In the genomic region with DNA sequence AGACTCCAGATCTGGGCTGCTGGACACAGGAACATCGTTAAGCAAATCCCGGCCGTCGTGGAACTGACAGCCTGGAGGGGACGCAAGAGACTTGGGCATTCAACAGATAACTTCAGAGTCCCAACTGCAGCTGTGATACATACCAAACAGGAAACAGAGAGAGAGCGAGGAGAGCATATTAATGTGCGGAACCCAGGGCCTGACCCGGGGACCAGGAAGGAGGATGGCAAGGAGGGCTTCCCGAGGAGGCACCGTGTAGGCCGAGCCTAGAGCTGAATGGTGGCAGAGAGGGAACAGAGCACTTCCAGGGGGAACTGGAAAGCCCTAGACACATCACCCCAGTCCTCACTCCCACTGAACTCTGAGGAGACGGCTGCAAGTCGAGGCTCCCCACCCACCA, we compare ENCODE assay signal across 15 cellular contexts.
DNase-seq lines count a peak whose midpoint lies in the region; ATAC-seq and TF ChIP-seq lines count a peak whose summit lies in the region.
"Had no signal": no experiment of that assay in that cellular context is flagged by ENCODE, and none has a peak within 500 bp of the region (broad histone marks: within the 10 kb centered on the region; RNA-seq: fewer than 3 reads in every experiment).

No MANE protein-coding gene starts in this region.

- H3K9me1 ChIP-seq in IMR-90 (ENCODE audit: insufficient read depth, low read length), result peaks cover 17% of the 10 kb centered on the region; the same call in 1 of the 2 replicates

- H3K4me3 ChIP-seq in GM12865 (ENCODE audit: low read depth, low read length) (peak overlapping the region; percentile 26), IMR-90 (ENCODE audit: insufficient read depth, low read depth, low read length) (no peak overlapping the region), spleen (no peak overlapping the region)
- H3K4me3 ChIP-seq: testis had no signal

- H2BK5ac ChIP-seq in IMR-90 (ENCODE audit: low read depth, low read length, poor library complexity, severe bottlenecking), result peak overlapping the region; percentile 64

- H3K4ac ChIP-seq in IMR-90 (ENCODE audit: low read depth, low read length), result peak overlapping the region; percentile 57; the same call in 1 of the 2 replicates

- no peak overlapping the region for H3K56ac ChIP-seq in IMR-90 (ENCODE audit: extremely low read depth, insufficient read depth, low read length)

- H3K18ac ChIP-seq in IMR-90 (ENCODE audit: low read depth, low read length), result no peak overlapping the region

- TF ChIP-seq CTCF in GM12865 (IDR thresholded peaks at IDR 0.05; ENCODE audit: insufficient read depth, low read depth, low read length, missing control alignments) (peak; percentile 39), IMR-90 (conservative IDR thresholded peaks at IDR 0.05; ENCODE audit: low read depth, low read length) (no peak), spleen (IDR thresholded peaks at IDR 0.05 in 8 of 11, conservative IDR thresholded peaks at IDR 0.05 in 3 of 11) (no peak)
- no peak for TF ChIP-seq CTCF in activated CD8-positive, alpha-beta T cell treated with anti-CD3 and anti-CD28 coated beads for 36 hours (IDR thresholded peaks at IDR 0.05)

- H3K27ac ChIP-seq in IMR-90 (ENCODE audit: insufficient read depth, low read length), result no peak overlapping the region
- H3K27ac ChIP-seq in spleen, result peak overlapping the region in 6 of 8 donors; percentile 39 to 86 (median 60)
- H3K27ac ChIP-seq: testis had no signal

- no peak overlapping the region for H3K4me3 Mint-ChIP-seq in activated CD8-positive, alpha-beta T cell treated with anti-CD3 and anti-CD28 coated beads for 36 hours
- H3K4me3 Mint-ChIP-seq: activated CD4-positive, alpha-beta T cell treated with anti-CD3 and anti-CD28 coated beads, Interleukin-2, amount 10 ng/mL, durations not matched to agents 7 days and 5 days; nephron progenitor cell had no signal

- H4K20me1 ChIP-seq in IMR-90 (ENCODE audit: insufficient read depth, low read length), result no peaks in the 10 kb centered on the region

- H3K9ac ChIP-seq in IMR-90 (ENCODE audit: low read depth, low read length), result no peak overlapping the region

- H3K27me3 Mint-ChIP-seq in activated CD8-positive, alpha-beta T cell treated with anti-CD3 and anti-CD28 coated beads for 36 hours, result no peaks in the 10 kb centered on the region
- H3K27me3 Mint-ChIP-seq: activated CD4-positive, alpha-beta T cell treated with anti-CD3 and anti-CD28 coated beads, Interleukin-2, amount 10 ng/mL, durations not matched to agents 7 days and 5 days had no signal

- H2BK20ac ChIP-seq in IMR-90 (ENCODE audit: low read depth, low read length), result peak overlapping the region; percentile 34; the same call in 1 of the 2 replicates

- no peak overlapping the region for H2AFZ ChIP-seq in IMR-90 (replicated peaks; ENCODE audit: low read length, poor library complexity)

- no peak overlapping the region; the same call in 2 of the 3 replicates for H2BK15ac ChIP-seq in IMR-90 (ENCODE audit: low read depth, low read length)

- peak overlapping the region in 1 of 2 experiments; percentile 64; a peak in 1 of 4 replicates for H4K8ac ChIP-seq in IMR-90 (ENCODE audit: low read depth in 2 of 2, low read length in 2 of 2)

- peak overlapping the region; percentile 38 for H2AK9ac ChIP-seq in IMR-90 (replicated peaks; ENCODE audit: low read depth, low read length, poor library complexity)

- H2BK120ac ChIP-seq in IMR-90 (ENCODE audit: low read depth, low read length), result no peak overlapping the region

- no peak for ATAC-seq in IMR-90 (ENCODE audit: low read depth)
- no peak for ATAC-seq in activated CD8-positive, alpha-beta T cell treated with anti-CD3 and anti-CD28 coated beads for 36 hours

- H2AK5ac ChIP-seq in IMR-90 (ENCODE audit: low read depth, low read length), result peak overlapping the region; percentile 85; the same call in 1 of the 2 replicates

- H3K27ac Mint-ChIP-seq in activated CD8-positive, alpha-beta T cell treated with anti-CD3 and anti-CD28 coated beads for 36 hours, result no peak overlapping the region
- H3K27ac Mint-ChIP-seq: activated CD4-positive, alpha-beta T cell treated with anti-CD3 and anti-CD28 coated beads, Interleukin-2, amount 10 ng/mL, durations not matched to agents 7 days and 5 days had no signal

- dilution Hi-C loops in IMR-90 (cut with HindIII; ENCODE audit: low sequenced_read_pairs, unreplicated experiment), result no loop called here

- peaks cover 8% of the 10 kb centered on the region for H3K36me3 Mint-ChIP-seq in activated CD8-positive, alpha-beta T cell treated with anti-CD3 and anti-CD28 coated beads for 36 hours (ENCODE audit: low read depth)

- 91% methylated on average over 5 of the region's 13 CpGs; no CpG with 5 or more reads in 1 of the 2 experiments for WGBS in IMR-90 (ENCODE audit: extremely low coverage in 2 of 2, insufficient read length in 1 of 2), 2 experiments
- WGBS in spleen, 5 donors, result 70 to 82% (median 77%) methylated on average over 13 of the region's 13 CpGs

- H3K4me1 ChIP-seq in IMR-90 (ENCODE audit: control insufficient read depth, insufficient read depth, low read length), result peaks cover 13% of the 10 kb centered on the region
- peaks cover 3 to 69% (median 32%) of the 10 kb centered on the region in 6 donors for H3K4me1 ChIP-seq in spleen
- H3K4me1 ChIP-seq: testis had no signal

- intact Hi-C loops in IMR-90 (cut with micrococcal nuclease) (no loop called here), head of caudate nucleus (cut with DNase I) (no loop called here), spleen (cut with DNase I; ENCODE audit: low total_unique reads) (no loop called here)
- intact Hi-C loops in activated CD8-positive, alpha-beta T cell treated with anti-CD3 and anti-CD28 coated beads for 36 hours (cut with micrococcal nuclease), result no loop called here

- H3K27me3 ChIP-seq in IMR-90 (ENCODE audit: control insufficient read depth, insufficient read depth, low read length) (no peaks in the 10 kb centered on the region), spleen (replicated peaks in 1 of 7) (no peaks in the 10 kb centered on the region)
- H3K27me3 ChIP-seq: testis had no signal

- H3K79me1 ChIP-seq in IMR-90 (ENCODE audit: low read depth in 1 of 2, low read length in 2 of 2), result peaks cover 32 to 90% of the 10 kb centered on the region in 2 experiments

- no TSS peak for BruUV-seq in IMR-90 (replicated peaks; lab: Mats Ljungman, UMichigan)

- H3K9me3 ChIP-seq in IMR-90 (ENCODE audit: control insufficient read depth, insufficient read depth, low read length), result peaks cover 6% of the 10 kb centered on the region
- peaks cover 6 to 24% (median 17%) of the 10 kb centered on the region in 8 donors for H3K9me3 ChIP-seq in spleen
- H3K9me3 ChIP-seq: testis had no signal

- no peak overlapping the region for H3K23ac ChIP-seq in IMR-90 (ENCODE audit: low read depth, low read length)

- in situ Hi-C loops in IMR-90 (cut with MboI; ENCODE audit: low sequenced_read_pairs), result no loop called here

- peak overlapping the region; percentile 69; the same call in 1 of the 2 replicates for H3K14ac ChIP-seq in IMR-90 (replicated peaks; ENCODE audit: low read depth, low read length)

- no peak for TF ChIP-seq POLR2A in IMR-90 (IDR thresholded peaks at IDR 0.05; ENCODE audit: low read depth, low read length)
- no peak for TF ChIP-seq POLR2A in spleen (IDR thresholded peaks at IDR 0.05)

- H3K36me3 ChIP-seq in IMR-90 (ENCODE audit: control insufficient read depth, insufficient read depth, low read length) (peaks cover 3% of the 10 kb centered on the region; the same call in 1 of the 2 replicates), spleen (peaks cover 0 to 11% (median 3%) of the 10 kb centered on the region in 6 donors)

- H4K91ac ChIP-seq in IMR-90 (ENCODE audit: insufficient read depth, low read depth, low read length), result peak overlapping the region; percentile 57

- H3K9me3 Mint-ChIP-seq in activated CD8-positive, alpha-beta T cell treated with anti-CD3 and anti-CD28 coated beads for 36 hours, result peaks cover 9% of the 10 kb centered on the region

- peak overlapping the region; percentile 41; the same call in 1 of the 2 replicates for H4K5ac ChIP-seq in IMR-90 (ENCODE audit: low read depth, low read length)

- H3K4me1 Mint-ChIP-seq in activated CD8-positive, alpha-beta T cell treated with anti-CD3 and anti-CD28 coated beads for 36 hours (ENCODE audit: low read depth), result no peaks in the 10 kb centered on the region
- H3K4me1 Mint-ChIP-seq: activated CD4-positive, alpha-beta T cell treated with anti-CD3 and anti-CD28 coated beads, Interleukin-2, amount 10 ng/mL, durations not matched to agents 7 days and 5 days had no signal

- H3K4me2 ChIP-seq in IMR-90 (ENCODE audit: low read depth, low read length), result no peak overlapping the region

- DNase-seq in GM12865 (ENCODE audit: low read depth), result peak; percentile 85
- no peak for DNase-seq in IMR-90
- peak in 22 of 42 donors; percentile 11 to 75 (median 40) for DNase-seq in head of caudate nucleus
- peak; percentile 76 for DNase-seq in spleen
- DNase-seq in stimulated activated CD4-positive, alpha-beta T cell treated with anti-CD3 and anti-CD28 coated beads, Interleukin-4, amount 100 ng/mL, for 1 hour, result no peak
- DNase-seq in NCI-H2107 treated with DMSO at 0.1 percent for 48 hours (lab: John Stamatoyannopoulos, UW; ENCODE audit: unreplicated experiment), result no peak
- DNase-seq in activated CD8-positive, alpha-beta T cell treated with anti-CD3 and anti-CD28 coated beads for 36 hours, result no peak
- DNase-seq: activated CD4-positive, alpha-beta T cell treated with anti-CD3 and anti-CD28 coated beads, Interleukin-2, amount 10 ng/mL, durations not matched to agents 7 days and 5 days; activated CD8-positive, alpha-beta memory T cell treated with anti-CD3 and anti-CD28 coated beads, Interleukin-2, amount 50 U/mL, for 48 hours; foreskin melanocyte; kidney glomerular epithelial cell; NCI-H187 treated with DMSO at 0.1 percent for 48 hours; nephron progenitor cell; SHP77; testis had no signal

- CTCF ChIA-PET in IMR-90 (lab: Yijun Ruan, JAX), result no interaction called here
- CTCF ChIA-PET in activated CD8-positive, alpha-beta T cell treated with anti-CD3 and anti-CD28 coated beads for 36 hours (lab: Charles Lee), result no interaction called here

- POLR2A ChIA-PET in IMR-90 (lab: Charles Lee; ENCODE audit: unreplicated experiment), result no interaction called here
- POLR2A ChIA-PET in activated CD8-positive, alpha-beta T cell treated with anti-CD3 and anti-CD28 coated beads for 36 hours (lab: Charles Lee), result no interaction called here

- TF ChIP-seq RAD21 in IMR-90 (IDR thresholded peaks at IDR 0.05; ENCODE audit: low read length), result no peak

TF ChIP-seq in IMR-90, 13 proteins besides CTCF, POLR2A, EP300 and RAD21 (continues in another document):
- TF ChIP-seq MAZ (IDR thresholded peaks at IDR 0.05; ENCODE audit: borderline replicate concordance, low read depth, low read length) (no peak), RCOR1 (IDR thresholded peaks at IDR 0.05; ENCODE audit: insufficient replicate concordance, low read length) (no peak), CEBPB (IDR thresholded peaks at IDR 0.05; ENCODE audit: low read depth, low read length) (no peak), BHLHE40 (IDR thresholded peaks at IDR 0.05; ENCODE audit: low read depth, low read length) (no peak), RFX5 (IDR thresholded peaks at IDR 0.05; ENCODE audit: low read depth, low read length) (no peak), CHD1 (IDR thresholded peaks at IDR 0.05; ENCODE audit: low read depth, low read length) (no peak), SMC3 (IDR thresholded peaks at IDR 0.05; ENCODE audit: low read depth, low read length) (no peak)

Comparison
In these comparisons a context has a peak if more than half of its experiments do, and no peak if none do; other contexts are left out.
1. DNase-seq: peak in GM12865 (single experiment), head of caudate nucleus (22 of 42) and spleen (single experiment); none in IMR-90 (single experiment), stimulated activated CD4-positive, alpha-beta T cell treated with anti-CD3 and anti-CD28 coated beads, Interleukin-4, amount 100 ng/mL, for 1 hour (single experiment), NCI-H2107 treated with DMSO at 0.1 percent for 48 hours (single experiment) and activated CD8-positive, alpha-beta T cell treated with anti-CD3 and anti-CD28 coated beads for 36 hours (single experiment).